Comparison of ENCODE assay signal across 1 cellular context in genomic region chr5:42830924-42831323, GRCh38.
TF ChIP-seq lines count a peak whose summit lies in the region.

No MANE protein-coding gene starts in this region.

TF ChIP-seq in K562, 482 proteins besides CTCF, POLR2A, EP300 and RAD21 (continued from another document and continues in another):
- TF ChIP-seq ELF4 (CRISPR knock-in tag; IDR thresholded peaks at IDR 0.05) (no peak), NR3C1 (CRISPR knock-in tag; IDR thresholded peaks at IDR 0.05) (no peak), PHF21A (IDR thresholded peaks at IDR 0.05; ENCODE audit: borderline replicate concordance, low read depth) (no peak), ZNF586 (CRISPR knock-in tag; conservative IDR thresholded peaks at IDR 0.05) (no peak), ZNF316 (IDR thresholded peaks at IDR 0.05) (peak; percentile 90), DPF2 (IDR thresholded peaks at IDR 0.05) (peak; percentile 47; the same call in 1 of the 2 replicates), POLR2AphosphoS5 (IDR thresholded peaks at IDR 0.05; ENCODE audit: control insufficient read depth, insufficient read depth, low read depth, low read length) (no peak), IRF9 (tag; IDR thresholded peaks at IDR 0.05) (no peak), ZNF12 (CRISPR knock-in tag; IDR thresholded peaks at IDR 0.05) (no peak), YBX1 (IDR thresholded peaks at IDR 0.05) (no peak), UBTF (IDR thresholded peaks at IDR 0.05; ENCODE audit: borderline replicate concordance in 1 of 2, low read depth in 2 of 2, low read length in 2 of 2) (no peak), PHF8 (IDR thresholded peaks at IDR 0.05; ENCODE audit: borderline replicate concordance, low read length) (no peak), BRF1 (IDR thresholded peaks at IDR 0.05; ENCODE audit: borderline replicate concordance, extremely low read depth, insufficient read length) (no peak), FOXA3 (CRISPR knock-in tag; conservative IDR thresholded peaks at IDR 0.05 in 1 of 2, IDR thresholded peaks at IDR 0.05 in 1 of 2) (no peak), SAP30 (IDR thresholded peaks at IDR 0.05; ENCODE audit: borderline replicate concordance, insufficient read depth, low read depth, low read length, poor library complexity, severe bottlenecking) (no peak), ARID1B (IDR thresholded peaks at IDR 0.05) (peak; percentile 58), MTA2 (IDR thresholded peaks at IDR 0.05; ENCODE audit: low read depth) (no peak), KAT8 (IDR thresholded peaks at IDR 0.05; ENCODE audit: low read depth) (no peak), IRF2 (CRISPR knock-in tag; IDR thresholded peaks at IDR 0.05) (no peak), ZNF766 (CRISPR knock-in tag; conservative IDR thresholded peaks at IDR 0.05) (0 out of 2 replicates have a peak, but pooled peaks have one; percentile 31), RBM25 (IDR thresholded peaks at IDR 0.05; ENCODE audit: low read depth, low read length, severe bottlenecking) (no peak), NFE2L1 (tag; IDR thresholded peaks at IDR 0.05; ENCODE audit: borderline replicate concordance, low read depth) (no peak; the same call in 1 of the 2 replicates), HLTF (IDR thresholded peaks at IDR 0.05) (no peak), SMC3 (conservative IDR thresholded peaks at IDR 0.05; ENCODE audit: insufficient read depth, low read depth, low read length) (no peak), IRF1 (CRISPR knock-in tag; IDR thresholded peaks at IDR 0.05; ENCODE audit: borderline replicate concordance) (no peak), MEIS2 (IDR thresholded peaks at IDR 0.05; ENCODE audit: partially characterized antibody) (peak; percentile 80), ZNF589 (CRISPR knock-in tag; IDR thresholded peaks at IDR 0.05; ENCODE audit: low read depth) (no peak), EHMT2 (IDR thresholded peaks at IDR 0.05) (no peak), JUND (IDR thresholded peaks at IDR 0.05; ENCODE audit: borderline replicate concordance, low read depth, low read length) (0 out of 2 replicates have a peak, but pooled peaks have one; percentile 58), JUND (tag; IDR thresholded peaks at IDR 0.05; ENCODE audit: borderline replicate concordance, low read depth, low read length) (peak; percentile 64; the same call in 2 of the 3 replicates), POLR2AphosphoS2 (IDR thresholded peaks at IDR 0.05; ENCODE audit: low read length) (no peak), TAL1 (IDR thresholded peaks at IDR 0.05) (peak; percentile 42), ZNF551 (CRISPR knock-in tag; IDR thresholded peaks at IDR 0.05) (no peak), MCM7 (IDR thresholded peaks at IDR 0.05) (no peak)
- TF ChIP-seq, protein P1, sequence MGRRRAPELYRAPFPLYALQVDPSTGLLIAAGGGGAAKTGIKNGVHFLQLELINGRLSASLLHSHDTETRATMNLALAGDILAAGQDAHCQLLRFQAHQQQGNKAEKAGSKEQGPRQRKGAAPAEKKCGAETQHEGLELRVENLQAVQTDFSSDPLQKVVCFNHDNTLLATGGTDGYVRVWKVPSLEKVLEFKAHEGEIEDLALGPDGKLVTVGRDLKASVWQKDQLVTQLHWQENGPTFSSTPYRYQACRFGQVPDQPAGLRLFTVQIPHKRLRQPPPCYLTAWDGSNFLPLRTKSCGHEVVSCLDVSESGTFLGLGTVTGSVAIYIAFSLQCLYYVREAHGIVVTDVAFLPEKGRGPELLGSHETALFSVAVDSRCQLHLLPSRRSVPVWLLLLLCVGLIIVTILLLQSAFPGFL (CRISPR knock-in tag; IDR thresholded peaks at IDR 0.05) = no peak
- TF ChIP-seq, protein P2, sequence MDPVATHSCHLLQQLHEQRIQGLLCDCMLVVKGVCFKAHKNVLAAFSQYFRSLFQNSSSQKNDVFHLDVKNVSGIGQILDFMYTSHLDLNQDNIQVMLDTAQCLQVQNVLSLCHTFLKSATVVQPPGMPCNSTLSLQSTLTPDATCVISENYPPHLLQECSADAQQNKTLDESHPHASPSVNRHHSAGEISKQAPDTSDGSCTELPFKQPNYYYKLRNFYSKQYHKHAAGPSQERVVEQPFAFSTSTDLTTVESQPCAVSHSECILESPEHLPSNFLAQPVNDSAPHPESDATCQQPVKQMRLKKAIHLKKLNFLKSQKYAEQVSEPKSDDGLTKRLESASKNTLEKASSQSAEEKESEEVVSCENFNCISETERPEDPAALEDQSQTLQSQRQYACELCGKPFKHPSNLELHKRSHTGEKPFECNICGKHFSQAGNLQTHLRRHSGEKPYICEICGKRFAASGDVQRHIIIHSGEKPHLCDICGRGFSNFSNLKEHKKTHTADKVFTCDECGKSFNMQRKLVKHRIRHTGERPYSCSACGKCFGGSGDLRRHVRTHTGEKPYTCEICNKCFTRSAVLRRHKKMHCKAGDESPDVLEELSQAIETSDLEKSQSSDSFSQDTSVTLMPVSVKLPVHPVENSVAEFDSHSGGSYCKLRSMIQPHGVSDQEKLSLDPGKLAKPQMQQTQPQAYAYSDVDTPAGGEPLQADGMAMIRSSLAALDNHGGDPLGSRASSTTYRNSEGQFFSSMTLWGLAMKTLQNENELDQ (CRISPR knock-in tag; IDR thresholded peaks at IDR 0.05; ENCODE audit: borderline replicate concordance) = no peak
- TF ChIP-seq, protein P3, sequence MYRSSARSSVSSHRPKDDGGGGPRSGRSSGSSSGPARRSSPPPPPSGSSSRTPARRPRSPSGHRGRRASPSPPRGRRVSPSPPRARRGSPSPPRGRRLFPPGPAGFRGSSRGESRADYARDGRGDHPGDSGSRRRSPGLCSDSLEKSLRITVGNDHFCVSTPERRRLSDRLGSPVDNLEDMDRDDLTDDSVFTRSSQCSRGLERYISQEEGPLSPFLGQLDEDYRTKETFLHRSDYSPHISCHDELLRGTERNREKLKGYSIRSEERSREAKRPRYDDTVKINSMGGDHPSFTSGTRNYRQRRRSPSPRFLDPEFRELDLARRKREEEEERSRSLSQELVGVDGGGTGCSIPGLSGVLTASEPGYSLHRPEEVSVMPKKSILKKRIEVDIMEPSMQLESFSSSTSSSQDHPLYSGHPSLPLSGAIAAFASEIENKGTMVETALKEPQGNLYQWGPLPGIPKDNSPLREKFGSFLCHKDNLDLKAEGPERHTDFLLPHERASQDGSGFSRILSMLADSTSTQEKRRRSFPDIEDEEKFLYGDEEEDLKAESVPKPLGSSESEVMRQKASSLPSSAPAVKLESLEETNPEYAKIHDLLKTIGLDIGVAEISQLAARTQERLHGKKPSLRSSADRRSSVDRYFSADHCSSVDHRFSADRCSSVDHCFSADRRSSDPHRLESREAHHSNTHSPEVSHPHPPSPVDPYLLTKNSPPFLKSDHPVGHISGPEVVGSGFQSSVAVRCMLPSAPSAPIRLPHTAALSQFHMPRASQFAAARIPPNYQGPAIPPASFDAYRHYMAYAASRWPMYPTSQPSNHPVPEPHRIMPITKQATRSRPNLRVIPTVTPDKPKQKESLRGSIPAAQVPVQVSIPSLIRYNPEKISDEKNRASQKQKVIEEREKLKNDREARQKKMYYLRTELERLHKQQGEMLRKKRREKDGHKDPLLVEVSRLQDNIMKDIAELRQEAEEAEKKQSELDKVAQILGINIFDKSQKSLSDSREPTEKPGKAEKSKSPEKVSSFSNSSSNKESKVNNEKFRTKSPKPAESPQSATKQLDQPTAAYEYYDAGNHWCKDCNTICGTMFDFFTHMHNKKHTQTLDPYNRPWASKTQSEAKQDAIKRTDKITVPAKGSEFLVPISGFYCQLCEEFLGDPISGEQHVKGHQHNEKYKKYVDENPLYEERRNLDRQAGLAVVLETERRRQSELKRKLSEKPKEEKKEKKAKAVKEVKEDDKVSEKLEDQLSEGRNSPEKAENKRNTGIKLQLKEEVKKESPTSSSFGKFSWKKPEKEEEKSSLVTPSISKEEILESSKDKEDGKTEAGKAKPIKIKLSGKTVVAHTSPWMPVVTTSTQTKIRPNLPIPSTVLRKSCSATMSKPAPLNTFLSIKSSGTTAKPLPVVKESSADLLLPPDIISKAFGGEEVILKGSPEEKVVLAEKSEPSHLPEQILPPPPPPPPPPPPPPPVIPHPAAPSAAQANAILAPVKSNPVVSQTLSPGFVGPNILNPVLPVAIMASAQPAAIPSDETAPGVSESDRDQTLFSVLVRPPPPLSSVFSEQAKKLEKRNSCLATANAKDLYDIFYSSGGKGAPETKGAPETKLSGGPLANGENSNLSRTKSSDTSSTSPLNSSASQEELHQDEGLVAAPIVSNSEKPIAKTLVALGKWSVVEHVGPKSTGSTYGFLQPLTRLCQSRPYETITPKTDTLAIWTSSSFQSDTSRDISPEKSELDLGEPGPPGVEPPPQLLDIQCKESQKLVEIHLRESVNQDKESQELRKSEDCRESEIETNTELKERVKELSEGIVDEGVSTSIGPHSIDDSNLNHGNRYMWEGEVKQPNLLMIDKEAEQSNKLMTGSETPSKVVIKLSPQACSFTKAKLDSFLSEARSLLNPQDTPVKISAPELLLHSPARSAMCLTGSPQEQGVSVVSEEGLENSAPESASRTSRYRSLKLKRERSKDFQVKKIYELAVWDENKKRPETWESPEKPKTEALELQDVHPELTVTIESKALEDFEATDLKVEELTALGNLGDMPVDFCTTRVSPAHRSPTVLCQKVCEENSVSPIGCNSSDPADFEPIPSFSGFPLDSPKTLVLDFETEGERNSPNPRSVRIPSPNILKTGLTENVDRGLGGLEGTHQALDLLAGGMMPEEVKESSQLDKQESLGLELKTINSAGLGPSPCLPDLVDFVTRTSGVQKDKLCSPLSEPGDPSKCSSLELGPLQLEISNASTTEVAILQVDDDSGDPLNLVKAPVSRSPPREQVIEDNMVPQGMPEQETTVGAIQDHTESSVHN (IDR thresholded peaks at IDR 0.05; ENCODE audit: borderline replicate concordance in 1 of 2, low read depth in 1 of 2) = no peak
- TF ChIP-seq, protein P4, sequence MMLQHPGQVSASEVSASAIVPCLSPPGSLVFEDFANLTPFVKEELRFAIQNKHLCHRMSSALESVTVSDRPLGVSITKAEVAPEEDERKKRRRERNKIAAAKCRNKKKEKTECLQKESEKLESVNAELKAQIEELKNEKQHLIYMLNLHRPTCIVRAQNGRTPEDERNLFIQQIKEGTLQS (IDR thresholded peaks at IDR 0.05) = peak; percentile 51; the same call in 1 of the 2 replicates
- TF ChIP-seq, protein P4 (CRISPR knock-in tag; conservative IDR thresholded peaks at IDR 0.05) = no peak
- TF ChIP-seq, protein P5, sequence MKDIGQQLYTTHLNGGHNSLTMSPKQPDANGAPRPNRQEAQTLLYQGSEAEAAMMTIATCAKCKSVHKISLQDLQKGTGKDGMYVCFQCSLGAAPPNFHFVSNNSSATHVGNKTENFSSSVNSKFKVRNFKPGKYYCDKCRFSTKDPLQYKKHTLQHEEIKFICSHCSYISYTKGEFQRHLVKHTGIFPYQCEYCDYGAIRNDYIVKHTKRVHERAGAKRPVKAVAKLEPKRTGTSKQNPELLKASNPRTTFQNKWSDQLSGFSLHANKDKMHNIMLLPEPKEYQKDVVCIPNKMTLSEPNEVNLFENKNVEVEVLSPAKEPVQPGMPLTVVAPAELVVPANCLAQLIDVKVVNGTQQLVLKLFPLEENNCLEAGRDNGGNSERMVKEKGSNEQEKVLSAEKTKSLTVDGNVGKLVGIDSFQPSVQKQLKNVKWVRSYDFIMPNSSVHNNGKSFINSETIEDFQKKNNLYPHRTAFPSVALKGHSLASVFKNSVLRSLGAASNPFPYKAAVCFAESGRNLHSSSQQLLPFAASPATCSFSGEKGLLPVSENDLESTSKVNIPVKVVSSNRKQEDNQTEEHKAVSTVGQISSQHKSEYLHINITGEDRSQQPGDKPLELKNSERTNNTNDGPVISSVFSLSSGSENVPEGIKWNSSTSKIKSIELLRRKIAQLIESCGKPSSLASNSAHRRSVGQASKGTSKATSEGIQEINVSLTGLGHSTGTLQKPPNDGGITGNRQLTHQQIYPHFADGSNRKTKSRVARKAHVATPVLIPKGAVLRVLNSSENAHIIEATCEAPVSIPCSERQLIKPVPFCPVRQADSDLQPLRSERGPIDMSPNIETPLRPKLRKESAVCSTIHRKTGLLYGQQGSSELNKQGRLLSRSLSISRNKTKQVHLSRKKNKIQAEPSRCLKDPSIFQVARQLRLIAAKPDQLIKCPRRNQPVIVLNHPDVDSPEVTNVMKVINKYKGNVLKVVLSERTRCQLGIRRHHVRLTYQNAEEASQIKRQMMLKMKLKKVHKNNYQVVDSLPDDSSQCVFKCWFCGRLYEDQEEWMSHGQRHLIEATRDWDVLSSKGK (CRISPR knock-in tag; IDR thresholded peaks at IDR 0.05) = no peak
